ENCODE assay signal across 8 cellular contexts in genomic region chr20:49713779-49714712, GRCh38. TPM values are rescaled to one million over a fixed set of nuclear protein-coding genes. Genes with fewer than 3 reads are reported as not detected.
A peak's percentile ranks its signal among the peaks of the same experiment; 100 is the strongest.
DNase-seq lines count a peak whose midpoint lies in the region; ATAC-seq and TF ChIP-seq lines count a peak whose summit lies in the region.

TSS of gene B4GALT5 (minus strand) at chr20:49713878. CDS start at chr20:49713690, 188 bp downstream.

- no peaks in the 10 kb centered on the region for H3K27me3 Mint-ChIP-seq in activated CD4-positive, alpha-beta memory T cell treated with anti-CD3 and anti-CD28 coated beads for 36 hours

- POLR2A ChIA-PET in activated CD4-positive, alpha-beta memory T cell treated with anti-CD3 and anti-CD28 coated beads for 36 hours (lab: Charles Lee): interaction anchor here (0.6 to 1.0 kb wide), 3 partner anchors 15 to 45 kb away, joined by 3 to 4 read pairs (median 3); no protein-coding TSS in a partner anchor

- TF ChIP-seq CTCF in AG09319 (IDR thresholded peaks at IDR 0.05; ENCODE audit: low read depth, low read length) (no peak), right lobe of liver (IDR thresholded peaks at IDR 0.05) (no peak)

- intact Hi-C loops in activated CD4-positive, alpha-beta memory T cell treated with anti-CD3 and anti-CD28 coated beads for 36 hours (cut with micrococcal nuclease): loop anchor here (2.0 to 5.0 kb wide), 4 partner anchors 15 to 107 kb away; partner anchors contain the start of gene SLC9A8
- intact Hi-C loops in right lobe of liver (cut with DNase I): loop anchor here in 1 of 2 donors (10.0 kb wide), 1 partner anchor 51 kb away; no protein-coding TSS in a partner anchor

- in situ Hi-C loops in GM18951 (cut with MboI; ENCODE audit: low sequenced_read_pairs, unreplicated experiment): no loop called here

- H3K9me3 Mint-ChIP-seq in activated CD4-positive, alpha-beta memory T cell treated with anti-CD3 and anti-CD28 coated beads for 36 hours: no peaks in the 10 kb centered on the region

- H3K36me3 ChIP-seq in right lobe of liver: no peaks in the 10 kb centered on the region

- no peaks in the 10 kb centered on the region for H3K36me3 Mint-ChIP-seq in activated CD4-positive, alpha-beta memory T cell treated with anti-CD3 and anti-CD28 coated beads for 36 hours

- H3K9me3 ChIP-seq in right lobe of liver: no peaks in the 10 kb centered on the region

- H3K4me3 ChIP-seq in right lobe of liver: peak within 1 kb of the TSS; percentile 77 to 97 (median 92)

- TF ChIP-seq POLR2A in GM18951 (IDR thresholded peaks at IDR 0.05; ENCODE audit: extremely low read depth, insufficient read depth, insufficient read length): peak; percentile 72
- TF ChIP-seq POLR2A in right lobe of liver (IDR thresholded peaks at IDR 0.05): peak; percentile 58

- no peaks in the 10 kb centered on the region for H3K27me3 ChIP-seq in right lobe of liver

- ATAC-seq in HG03280 (IDR thresholded peaks at IDR 0.05; ENCODE audit: unreplicated experiment) (peak; percentile 79), right lobe of liver (peak; percentile 65 to 87 (median 84))

- H3K4me1 Mint-ChIP-seq in activated CD4-positive, alpha-beta memory T cell treated with anti-CD3 and anti-CD28 coated beads for 36 hours (ENCODE audit: low read depth): peaks cover 45% of the 10 kb centered on the region

- CTCF ChIA-PET in activated CD4-positive, alpha-beta memory T cell treated with anti-CD3 and anti-CD28 coated beads for 36 hours (lab: Charles Lee): interaction anchor here (0.7 to 1.5 kb wide), 7 partner anchors 45 to 201 kb away, joined by 3 to 6 read pairs (median 3); no protein-coding TSS in a partner anchor

- H3K27ac ChIP-seq in right lobe of liver: peak within 1 kb of the TSS; percentile 83 to 95 (median 94)

- H3K27ac Mint-ChIP-seq in activated CD4-positive, alpha-beta memory T cell treated with anti-CD3 and anti-CD28 coated beads for 36 hours: peak within 1 kb of the TSS; percentile 83

- DNase-seq in AG09319 (ENCODE audit: extremely low read depth, low read depth) (peak; percentile 38), NCI-H774 (lab: John Stamatoyannopoulos, UW) (peak; percentile 64), ecto neural progenitor cell (ENCODE audit: low spot score) (peak; percentile 94), right lobe of liver (peak; percentile 76 to 81 (median 78))
- peak; percentile 69 for DNase-seq in activated CD4-positive, alpha-beta memory T cell treated with anti-CD3 and anti-CD28 coated beads for 36 hours
- peak; percentile 60 for DNase-seq in stimulated activated CD4-positive, alpha-beta T cell treated with anti-CD3 and anti-CD28 coated beads, Interleukin-4, amount 100 ng/mL, for 24 hours

- 36% methylated on average over 8 of the region's 66 CpGs for WGBS in right lobe of liver (ENCODE audit: insufficient coverage, low coverage, low lambda C conversion rate, missing lambda C conversion rate)

- peak within 1 kb of the TSS; percentile 86 for H3K4me3 Mint-ChIP-seq in activated CD4-positive, alpha-beta memory T cell treated with anti-CD3 and anti-CD28 coated beads for 36 hours

- H3K4me1 ChIP-seq in right lobe of liver: peaks cover 0 to 34% (median 7%) of the 10 kb centered on the region in 4 donors

RNA-seq across cellular contexts. Expression of gene B4GALT5, which starts in this region (rescaled TPM):
- total RNA-seq in activated CD4-positive, alpha-beta memory T cell treated with anti-CD3 and anti-CD28 coated beads for 36 hours: 10 to 100 TPM; 20.9 to 21.4 TPM
- total RNA-seq in right lobe of liver: 10 to 100 TPM in 5 of 6 experiments, 1 to 10 TPM in 1; 9.5 to 32.6 (median 15.5) TPM

Comparison
In these comparisons a context has a peak if more than half of its experiments do, and no peak if none do; other contexts are left out.
1. Peak in every context shown above with its lines: DNase-seq, ATAC-seq, H3K4me3 ChIP-seq and H3K27ac ChIP-seq.
2. DNase-seq: peak in every context shown above with its lines; median percentile 94 in ecto neural progenitor cell; 78 in right lobe of liver; 69 in activated CD4-positive, alpha-beta memory T cell treated with anti-CD3 and anti-CD28 coated beads for 36 hours; 64 in NCI-H774; 60 in stimulated activated CD4-positive, alpha-beta T cell treated with anti-CD3 and anti-CD28 coated beads, Interleukin-4, amount 100 ng/mL, for 24 hours; 38 in AG09319.